In the genomic region with DNA sequence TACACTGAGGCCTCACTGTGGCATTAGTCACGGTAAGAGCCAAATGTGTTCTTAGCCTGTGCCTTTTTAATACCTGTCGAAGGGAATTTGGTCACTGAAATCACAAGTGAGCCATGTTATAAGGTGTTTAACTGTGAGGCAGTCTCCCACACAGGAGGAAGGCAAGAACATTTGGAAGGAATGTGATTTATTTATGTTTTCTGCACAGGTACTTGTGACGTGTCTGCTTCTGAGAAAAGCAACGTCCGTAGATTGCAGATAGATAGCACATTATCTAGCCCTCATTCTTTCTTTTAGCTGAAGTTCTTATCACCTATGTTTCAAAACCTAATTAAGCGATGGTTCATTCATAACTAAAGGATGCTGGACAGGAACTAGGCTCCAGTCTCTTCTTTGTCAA, we compare ENCODE assay signal across 1 cellular context.
TF ChIP-seq lines count a peak whose summit lies in the region.

No MANE protein-coding gene starts in this region.

TF ChIP-seq in GM23338, 12 proteins besides CTCF, POLR2A, EP300 and RAD21 (continued from another document):
- TF ChIP-seq POLR2AphosphoS5 (IDR thresholded peaks at IDR 0.05; ENCODE audit: low read depth) (no peak), JUNB (IDR thresholded peaks at IDR 0.05; ENCODE audit: unreplicated experiment) (no peak)
